In genomic region chr11:115168229-115168671, GRCh38 we compare ENCODE assay signal across 12 cellular contexts.
DNase-seq lines count a peak whose midpoint lies in the region; ATAC-seq and TF ChIP-seq lines count a peak whose summit lies in the region.
"Had no signal": no experiment of that assay in that cellular context is flagged by ENCODE, and none has a peak within 500 bp of the region (broad histone marks: within the 10 kb centered on the region; RNA-seq: fewer than 3 reads in every experiment).

No MANE protein-coding gene starts in this region.

- TF ChIP-seq CTCF in neural crest cell (conservative IDR thresholded peaks at IDR 0.05): no peak

- H3K36me3 Mint-ChIP-seq in neural crest cell (ENCODE audit: low read depth): peaks cover 6% of the 10 kb centered on the region

- H3K9me3 Mint-ChIP-seq in neural crest cell: no peaks in the 10 kb centered on the region
- H3K9me3 Mint-ChIP-seq: activated T-helper 2 cell treated with anti-CD3 and anti-CD28 coated beads, Interferon-gamma antibody, Interleukin-2, Interleukin-4, amounts not matched to agents 10 μg/mL and 5 μg/mL and 100 μg/mL, durations not matched to agents 14 hours and 24 hours and 36 hours had no signal

- peak; percentile 67 for DNase-seq in COR-L47 (lab: John Stamatoyannopoulos, UW)
- peak; percentile 46 to 93 (median 76) for DNase-seq in NCI-H1417 (lab: John Stamatoyannopoulos, UW)
- DNase-seq in neural crest cell (ENCODE audit: low read depth, low spot score): no peak
- no peak for DNase-seq in effector memory CD4-positive, alpha-beta T cell
- no peak for DNase-seq in NCI-H146 (lab: John Stamatoyannopoulos, UW)
- DNase-seq in ureter (ENCODE audit: low spot score): no peak
- DNase-seq: colonic mucosa, Peyer's patch, retina had no signal

- no peaks in the 10 kb centered on the region for H3K36me3 ChIP-seq in effector memory CD4-positive, alpha-beta T cell (ENCODE audit: control insufficient read depth, insufficient read depth, low read length)
- H3K36me3 ChIP-seq: colonic mucosa, Peyer's patch had no signal

- H3K4me1 ChIP-seq in effector memory CD4-positive, alpha-beta T cell (ENCODE audit: control insufficient read depth, insufficient read depth, low read length, poor library complexity, severe bottlenecking): no peaks in the 10 kb centered on the region
- H3K4me1 ChIP-seq: colonic mucosa, Peyer's patch had no signal

- no peaks in the 10 kb centered on the region for H3K9me3 ChIP-seq in effector memory CD4-positive, alpha-beta T cell (ENCODE audit: control insufficient read depth, low read length)
- H3K9me3 ChIP-seq: colonic mucosa, Peyer's patch had no signal

- H3K27ac Mint-ChIP-seq in neural crest cell (ENCODE audit: unreplicated experiment): peak overlapping the region; percentile 37
- H3K27ac Mint-ChIP-seq: activated T-helper 2 cell treated with anti-CD3 and anti-CD28 coated beads, Interferon-gamma antibody, Interleukin-2, Interleukin-4, amounts not matched to agents 10 μg/mL and 5 μg/mL and 100 μg/mL, durations not matched to agents 14 hours and 24 hours and 36 hours had no signal

- no peak overlapping the region for H3K4me3 ChIP-seq in effector memory CD4-positive, alpha-beta T cell (ENCODE audit: insufficient read depth, low read depth, low read length, poor library complexity, severe bottlenecking)
- H3K4me3 ChIP-seq: colonic mucosa, Peyer's patch had no signal

- no peak overlapping the region for H3K4me3 Mint-ChIP-seq in neural crest cell

- peak overlapping the region; percentile 62 for H3K27ac ChIP-seq in cingulate gyrus (ENCODE audit: low read depth, low read length)
- H3K27ac ChIP-seq in effector memory CD4-positive, alpha-beta T cell (ENCODE audit: insufficient read depth, low read length, poor library complexity, severe bottlenecking): no peak overlapping the region
- H3K27ac ChIP-seq: colonic mucosa, Peyer's patch had no signal

- ATAC-seq in HG03175 (IDR thresholded peaks at IDR 0.05; ENCODE audit: unreplicated experiment): no peak

- H3K4me1 Mint-ChIP-seq in neural crest cell: peaks cover 20% of the 10 kb centered on the region

- no peaks in the 10 kb centered on the region for H3K27me3 ChIP-seq in effector memory CD4-positive, alpha-beta T cell (replicated peaks; ENCODE audit: control insufficient read depth, insufficient read depth, low read length, poor library complexity, severe bottlenecking)
- H3K27me3 ChIP-seq: colonic mucosa, Peyer's patch had no signal

- peaks cover 30% of the 10 kb centered on the region for H3K27me3 Mint-ChIP-seq in neural crest cell (ENCODE audit: low read depth)

Comparison
In these comparisons a context has a peak if more than half of its experiments do, and no peak if none do; other contexts are left out.
1. DNase-seq: peak in COR-L47 (single experiment) and NCI-H1417 (3 of 3); none in neural crest cell (single experiment), effector memory CD4-positive, alpha-beta T cell (0 of 3), NCI-H146 (single experiment) and ureter (single experiment).